ENCODE assay signal across 8 cellular contexts in the genomic region with DNA sequence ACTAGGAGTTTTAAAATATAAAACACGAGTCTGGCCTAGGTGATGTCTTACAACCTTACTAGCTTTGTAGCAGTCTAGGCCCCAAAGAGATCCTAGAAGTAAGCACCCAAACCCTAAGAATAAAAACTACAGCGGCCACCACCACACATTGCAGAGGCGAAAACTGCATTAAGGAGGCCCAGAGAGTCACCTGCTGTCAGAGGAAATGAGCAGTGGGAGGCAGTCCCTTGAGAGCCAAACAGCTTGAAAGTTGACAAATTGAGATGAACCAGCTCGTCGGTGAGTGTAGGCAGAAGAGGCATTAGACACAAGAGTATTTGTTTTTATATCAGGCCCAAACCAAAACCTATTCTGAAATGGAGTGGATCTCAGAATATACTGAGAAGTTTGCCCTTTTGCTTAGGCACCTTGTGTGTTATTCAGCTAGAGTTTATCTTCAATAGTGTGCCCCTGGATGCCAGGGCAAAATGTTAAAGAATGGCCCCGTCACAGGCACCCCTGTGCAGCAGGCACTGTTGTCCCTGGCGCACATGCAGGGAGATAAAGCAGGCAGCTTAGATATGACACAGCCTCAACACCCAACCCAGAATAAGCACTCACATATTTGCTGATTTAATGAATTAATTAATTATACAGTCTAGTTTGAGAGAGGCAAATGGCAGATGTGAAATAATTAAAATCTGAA. TPM values are rescaled to one million over a fixed set of nuclear protein-coding genes. Genes with fewer than 3 reads are reported as not detected.
A peak's percentile ranks its signal among the peaks of the same experiment; 100 is the strongest.
DNase-seq lines count a peak whose midpoint lies in the region; ATAC-seq, FAIRE-seq and TF ChIP-seq lines count a peak whose summit lies in the region.

No MANE protein-coding gene starts in this region.

- H3K27ac Mint-ChIP-seq in effector memory CD8-positive, alpha-beta T cell, result peak overlapping the region in 1 of 2 donors; percentile 71

- H3K9me3 Mint-ChIP-seq in effector memory CD8-positive, alpha-beta T cell, result peaks cover 6 to 7% of the 10 kb centered on the region in 2 donors

- H3K36me3 ChIP-seq in skeletal muscle satellite cell (ENCODE audit: insufficient read depth, low read length), result no peaks in the 10 kb centered on the region
- H3K36me3 ChIP-seq in kidney (ENCODE audit: control insufficient read depth in 1 of 2, insufficient read depth in 2 of 2, low read length in 2 of 2), result no peaks in the 10 kb centered on the region

- H3K9me3 ChIP-seq in skeletal muscle satellite cell (replicated peaks; ENCODE audit: low read length) (no peaks in the 10 kb centered on the region), kidney (ENCODE audit: control insufficient read depth in 1 of 2, low read length in 2 of 2) (peaks cover 0 to 10% of the 10 kb centered on the region in 2 donors)

- H3K4me3 ChIP-seq in skeletal muscle satellite cell (ENCODE audit: low read length) (peak overlapping the region; percentile 72), kidney (ENCODE audit: low read length in 2 of 2) (no peak overlapping the region)

- H3K9ac ChIP-seq in skeletal muscle satellite cell (ENCODE audit: low read depth, low read length) (peak overlapping the region; percentile 84), kidney (ENCODE audit: low read length in 2 of 2) (peak overlapping the region in 1 of 2 donors; percentile 98)

- peak overlapping the region; percentile 90 for H3K4me2 ChIP-seq in skeletal muscle satellite cell (ENCODE audit: low read length)

- peaks cover 7% of the 10 kb centered on the region for H3K36me3 Mint-ChIP-seq in effector memory CD8-positive, alpha-beta T cell (ENCODE audit: insufficient read depth)

- H3K27ac ChIP-seq in kidney (ENCODE audit: low read depth in 2 of 2, low read length in 2 of 2), result peak overlapping the region in 1 of 2 donors; percentile 85

- intact Hi-C loops in kidney (cut with DNase I), result no loop called here

- H3K4me1 ChIP-seq in skeletal muscle satellite cell (ENCODE audit: control insufficient read depth, insufficient read depth, low read length) (peaks cover 16% of the 10 kb centered on the region), kidney (ENCODE audit: control insufficient read depth in 1 of 2, insufficient read depth in 1 of 2, low read depth in 1 of 2, low read length in 2 of 2) (peaks cover 0 to 6% of the 10 kb centered on the region in 2 donors)

- DNase-seq in GM19239 (ENCODE audit: insufficient read length, low spot score) (peak; percentile 14), kidney (no peak), NCI-H1694 treated with DMSO at 0.1 percent for 48 hours (lab: John Stamatoyannopoulos, UW) (no peak), GM19238 (ENCODE audit: insufficient read length, low spot score) (no peak)
- no peak for DNase-seq in effector memory CD8-positive, alpha-beta T cell

- peak overlapping the region; percentile 78 to 79 for H3K4me3 Mint-ChIP-seq in effector memory CD8-positive, alpha-beta T cell

- peaks cover 0 to 5% of the 10 kb centered on the region in 2 donors for H3K4me1 Mint-ChIP-seq in effector memory CD8-positive, alpha-beta T cell (ENCODE audit: low read depth in 2 of 2)

- ATAC-seq in HG03575 (IDR thresholded peaks at IDR 0.05; ENCODE audit: extremely low read depth, insufficient number of reproducible peaks, low FRiP score, unreplicated experiment), result peak; percentile 41
- no peak for ATAC-seq in effector memory CD8-positive, alpha-beta T cell (replicated peaks)
- ATAC-seq in GM18867 (IDR thresholded peaks at IDR 0.05; ENCODE audit: unreplicated experiment), result no peak

- peaks cover 0 to 22% of the 10 kb centered on the region in 2 donors for H3K27me3 Mint-ChIP-seq in effector memory CD8-positive, alpha-beta T cell

- FAIRE-seq in GM19239 (lab: Jason Lieb, UNC), result peak; percentile 77
- FAIRE-seq in kidney (lab: Jason Lieb, UNC), result no peak

- no peak for TF ChIP-seq CTCF in kidney (IDR thresholded peaks at IDR 0.05; ENCODE audit: borderline replicate concordance, extremely low read depth, insufficient read depth)

- H3K27me3 ChIP-seq in skeletal muscle satellite cell (ENCODE audit: control insufficient read depth, insufficient read depth, low read length), result no peaks in the 10 kb centered on the region

RNA-seq across cellular contexts. Expression of gene TTC7B, which starts 56.7 kb away (rescaled TPM):
- total RNA-seq in skeletal muscle satellite cell (2012; rRNA removed), result 9.4 and 16.5 TPM in 2 replicates
- 48.3 TPM for total RNA-seq in kidney
- 23.4 TPM for polyA plus RNA-seq in kidney (ENCODE audit: insufficient read depth, low read depth, low replicate concordance)
